9 cellular contexts compared by ENCODE assay signal in genomic region chr2:190889175-190889943, GRCh38. TPM values are rescaled to one million over a fixed set of nuclear protein-coding genes. Genes with fewer than 3 reads are reported as not detected.
A peak's percentile ranks its signal among the peaks of the same experiment; 100 is the strongest.
DNase-seq lines count a peak whose midpoint lies in the region; ATAC-seq, FAIRE-seq and TF ChIP-seq lines count a peak whose summit lies in the region.
"Had no signal": no experiment of that assay in that cellular context is flagged by ENCODE, and none has a peak within 500 bp of the region (broad histone marks: within the 10 kb centered on the region; RNA-seq: fewer than 3 reads in every experiment).

No MANE protein-coding gene starts in this region.

- no peaks in the 10 kb centered on the region; the same call in 1 of the 2 replicates for H4K20me1 ChIP-seq in GM12878 (ENCODE audit: control insufficient read depth, insufficient read depth)

- FAIRE-seq in GM12878 (lab: Jason Lieb, UNC): peak; percentile 18

- peak overlapping the region; percentile 90 for H3K4me2 ChIP-seq in GM12878 (ENCODE audit: control insufficient read depth, insufficient read depth)

- H3K4me1 Mint-ChIP-seq in CD8-positive, alpha-beta T cell (ENCODE audit: low read depth): peaks cover 84% of the 10 kb centered on the region
- H3K4me1 Mint-ChIP-seq in HFFc6 (ENCODE audit: low read depth) (peaks cover 71% of the 10 kb centered on the region), natural killer cell (peaks cover 57 to 64% of the 10 kb centered on the region in 2 donors)

- H3K9me3 Mint-ChIP-seq in CD8-positive, alpha-beta T cell: no peaks in the 10 kb centered on the region
- H3K9me3 Mint-ChIP-seq in HFFc6: no peaks in the 10 kb centered on the region
- H3K9me3 Mint-ChIP-seq in natural killer cell: no peaks in the 10 kb centered on the region

- H3K4me3 ChIP-seq in CD8-positive, alpha-beta T cell (ENCODE audit: low read depth, low read length): no peak overlapping the region
- H3K4me3 ChIP-seq in GM12878: peak overlapping the region; percentile 28; the same call in 1 of the 2 replicates
- H3K4me3 ChIP-seq: stomach had no signal

- H2AFZ ChIP-seq in GM12878 (ENCODE audit: control insufficient read depth, low read depth, low read length): no peak overlapping the region

- SMC1A ChIA-PET in GM12878 (lab: Charles Lee; ENCODE audit: uncharacterized antibody, unreplicated experiment): interaction anchor here (1.0 to 5.3 kb wide), 15 partner anchors 7 to 130 kb away, joined by 3 to 31 read pairs (median 7); partner anchors contain the start of genes GLS and STAT1

- no peak for TF ChIP-seq RAD21 in GM12878 (IDR thresholded peaks at IDR 0.05; ENCODE audit: insufficient read depth, low read depth, low read length)

- H3K4me3 Mint-ChIP-seq in CD8-positive, alpha-beta T cell: peak overlapping the region; percentile 52
- peak overlapping the region; percentile 66; the same call in 1 of the 2 replicates for H3K4me3 Mint-ChIP-seq in HFFc6
- peak overlapping the region; percentile 26 for H3K4me3 Mint-ChIP-seq in natural killer cell

- H3K27me3 ChIP-seq in CD8-positive, alpha-beta T cell (ENCODE audit: insufficient read depth, low read length): no peaks in the 10 kb centered on the region
- H3K27me3 ChIP-seq in GM12878 (replicated peaks in 1 of 2; ENCODE audit: control insufficient read depth in 2 of 2, insufficient read depth in 2 of 2, low read length in 1 of 2): no peaks in the 10 kb centered on the region
- H3K27me3 ChIP-seq: stomach had no signal

- TF ChIP-seq CTCF in CD8-positive, alpha-beta T cell (IDR thresholded peaks at IDR 0.05): no peak
- TF ChIP-seq CTCF in HFFc6 (IDR thresholded peaks at IDR 0.05) (no peak), GM12878 (IDR thresholded peaks at IDR 0.05 in 2 of 3, conservative IDR thresholded peaks at IDR 0.05 in 1 of 3; ENCODE audit: control insufficient read depth in 2 of 3, extremely low read depth in 1 of 3, insufficient read depth in 1 of 3, low read depth in 3 of 3, low read length in 3 of 3) (no peak), natural killer cell (IDR thresholded peaks at IDR 0.05) (no peak)

- H3K9me3 ChIP-seq in CD8-positive, alpha-beta T cell (ENCODE audit: low read length): no peaks in the 10 kb centered on the region
- no peaks in the 10 kb centered on the region for H3K9me3 ChIP-seq in GM12878 (replicated peaks; ENCODE audit: control insufficient read depth, insufficient read depth, low read length)
- H3K9me3 ChIP-seq: stomach had no signal

- RAD21 ChIA-PET in GM12878 (lab: Charles Lee; ENCODE audit: unreplicated experiment): interaction anchor here (1.0 to 3.4 kb wide), 9 partner anchors 8 to 545 kb away, joined by 3 to 11 read pairs (median 6); partner anchors contain the start of genes GLS and STAT1

- peak overlapping the region; percentile 16 for H3K9ac ChIP-seq in GM12878 (ENCODE audit: control insufficient read depth, insufficient read depth, low read length)

- peaks cover 29% of the 10 kb centered on the region for H3K36me3 Mint-ChIP-seq in CD8-positive, alpha-beta T cell
- H3K36me3 Mint-ChIP-seq in HFFc6 (ENCODE audit: low read depth) (peaks cover 41% of the 10 kb centered on the region), natural killer cell (no peaks in the 10 kb centered on the region)

- CTCF ChIA-PET in CD8-positive, alpha-beta T cell (lab: Charles Lee): interaction anchor here (0.6 to 12.2 kb wide), 3 partner anchors 13 to 359 kb away, joined by 3 to 70 read pairs (median 3); no protein-coding TSS in a partner anchor
- CTCF ChIA-PET in GM12878 (lab: Yijun Ruan, JAX): interaction anchor here (0.7 to 3.0 kb wide), 10 partner anchors 20 to 123 kb away, joined by 3 to 12 read pairs (median 3); no protein-coding TSS in a partner anchor

- H3K27ac ChIP-seq in CD8-positive, alpha-beta T cell (ENCODE audit: low read depth, low read length): no peak overlapping the region
- peak overlapping the region; percentile 52 for H3K27ac ChIP-seq in GM12878 (ENCODE audit: control insufficient read depth, insufficient read depth)
- H3K27ac ChIP-seq: stomach had no signal

- no peaks in the 10 kb centered on the region for H3K36me3 ChIP-seq in CD8-positive, alpha-beta T cell (ENCODE audit: insufficient read depth, low read length)
- peaks cover 0 to 8% of the 10 kb centered on the region in 2 experiments; a peak in 1 of 4 replicates for H3K36me3 ChIP-seq in GM12878 (ENCODE audit: control insufficient read depth in 2 of 2, insufficient read depth in 2 of 2, low read length in 1 of 2)
- H3K36me3 ChIP-seq: stomach had no signal

- POLR2A ChIA-PET in CD8-positive, alpha-beta T cell (lab: Charles Lee): interaction anchor here (0.8 to 4.8 kb wide), 5 partner anchors 8 to 130 kb away, joined by 3 to 38 read pairs (median 3); partner anchors contain the start of gene GLS
- POLR2A ChIA-PET in GM12878 (lab: Charles Lee): interaction anchor here (0.9 to 5.5 kb wide), 4 partner anchors 8 to 129 kb away, joined by 3 to 41 read pairs (median 7); partner anchors contain the start of gene GLS

- peaks cover 98% of the 10 kb centered on the region for H3K79me2 ChIP-seq in GM12878 (ENCODE audit: control insufficient read depth, insufficient read depth, low read length)

- no TSS peak for BruUV-seq in GM12878 (replicated peaks; lab: Mats Ljungman, UMichigan)

- ATAC-seq in CD8-positive, alpha-beta T cell: no peak
- ATAC-seq in GM12878 (no peak; the same call in 2 of the 3 replicates), natural killer cell (no peak), GM18511 (IDR thresholded peaks at IDR 0.05; ENCODE audit: unreplicated experiment) (no peak)

- WGBS in GM12878 (ENCODE audit: insufficient coverage, insufficient replicate concordance, low lambda C conversion rate, missing lambda C conversion rate): 17% methylated on average over 3 of the region's 3 CpGs

- H3K4me1 ChIP-seq in CD8-positive, alpha-beta T cell (ENCODE audit: insufficient read depth, low read length): peaks cover 74% of the 10 kb centered on the region
- peaks cover 28% of the 10 kb centered on the region for H3K4me1 ChIP-seq in GM12878 (ENCODE audit: control insufficient read depth, insufficient read depth, low read length)

- in situ Hi-C loops in GM12878 (cut with MboI): loop anchor here (25.0 kb wide), 1 partner anchor 773 kb away; no protein-coding TSS in a partner anchor

- peak overlapping the region; percentile 76 for H3K27ac Mint-ChIP-seq in CD8-positive, alpha-beta T cell
- H3K27ac Mint-ChIP-seq in HFFc6: peak overlapping the region; percentile 69
- peak overlapping the region; percentile 24 to 76 for H3K27ac Mint-ChIP-seq in natural killer cell

- TF ChIP-seq EP300 in GM12878 (IDR thresholded peaks at IDR 0.05; ENCODE audit: borderline replicate concordance in 1 of 2, control insufficient read depth in 1 of 2, low read depth in 2 of 2, low read length in 2 of 2): no peak

- no peak for TF ChIP-seq POLR2A in GM12878 (IDR thresholded peaks at IDR 0.05; ENCODE audit: low read depth, low read length)

- intact Hi-C loops in CD8-positive, alpha-beta T cell (cut with DNase I, micrococcal nuclease): loop anchor here (10.0 kb wide), 1 partner anchor 1225 kb away; the partner anchor contains the start of gene ASNSD1 (in 2 of the 2)
- intact Hi-C loops in GM12878 (cut with micrococcal nuclease; ENCODE audit: unreplicated experiment) (loop anchor here (10.0 kb wide), 1 partner anchor 235 kb away; no protein-coding TSS in a partner anchor), natural killer cell (cut with micrococcal nuclease) (loop anchor here (10.0 kb wide), 1 partner anchor 355 kb away; the partner anchor contains the start of gene NEMP2)

- no peaks in the 10 kb centered on the region for H3K27me3 Mint-ChIP-seq in CD8-positive, alpha-beta T cell (ENCODE audit: low read depth)
- peaks cover 1% of the 10 kb centered on the region; the same call in 1 of the 2 replicates for H3K27me3 Mint-ChIP-seq in HFFc6 (ENCODE audit: insufficient read depth)
- no peaks in the 10 kb centered on the region for H3K27me3 Mint-ChIP-seq in natural killer cell (ENCODE audit: low read depth in 2 of 2)

- DNase-seq in CD8-positive, alpha-beta T cell: no peak
- DNase-seq in HFFc6 (no peak), GM12878 (ENCODE audit: low read depth, low spot score) (no peak), natural killer cell (no peak), NCI-H526 treated with DMSO at 0.1 percent for 48 hours (lab: John Stamatoyannopoulos, UW) (no peak), NCI-H2171 (lab: John Stamatoyannopoulos, UW) (no peak)
- DNase-seq: activated effector memory CD4-positive, alpha-beta T cell treated with Interleukin-2 at 50 U/mL for 16 hours; stomach had no signal

TF ChIP-seq in GM12878, 131 proteins besides CTCF, POLR2A, EP300 and RAD21 (continues in another document):
- no peak for TF ChIP-seq ZSCAN29 (IDR thresholded peaks at IDR 0.05)
- no peak for TF ChIP-seq NBN (IDR thresholded peaks at IDR 0.05)

RNA-seq across cellular contexts. Expression of gene GLS, which starts 8.7 kb away (rescaled TPM):
- total RNA-seq in CD8-positive, alpha-beta T cell: 100 to 1,000 TPM; 254 to 265 TPM
- total RNA-seq in HFFc6 (2021; fragmentation: NEBNext Ultra II Directional; extraction: Animal tissue kit (Norgen Biotek cat#: 25700)): 100 to 1,000 TPM; 191 to 431 (median 201) TPM
- 427 and 463 TPM in 2 replicates for total RNA-seq in GM12878 (2013; cell fraction: nucleolus; rRNA removed)
- total RNA-seq in GM12878 (2014; rRNA removed) (96.2 and 109 TPM in 2 replicates), GM12878 (2014; rRNA removed; fragmentation: Illumina TruSeq; extraction: Trizol) (107 and 109 TPM in 2 replicates), GM12878 (2021) (121 and 129 TPM in 2 replicates), natural killer cell (100 to 1,000 TPM; 279 to 322 (median 285) TPM)
- polyA plus RNA-seq in GM12878 (2011; ENCODE audit: low read depth): 36.5 TPM
- polyA plus RNA-seq in GM12878 (2011; rRNA removed) (145 and 191 TPM in 2 replicates), GM12878 (2014; fragmentation: Illumina TruSeq; extraction: Trizol) (73.6 and 96.1 TPM in 2 replicates), GM12878 (2014; fragmentation: Nextera tagmentation; extraction: Ambion mirVana) (10 to 100 TPM; 23.7 to 30.5 TPM), GM12878 (2014; rRNA removed) (55.8 and 68.0 TPM in 2 replicates), GM12878 (2016; fragmentation: Nextera tagmentation; extraction: Ambion mirVana) (10 to 100 TPM; 15.7 to 48.8 TPM)
- polyA plus RNA-seq in GM12878 (2011; cell fraction: cytosol; rRNA removed): 26.4 and 27.0 TPM in 2 replicates
- polyA plus RNA-seq in GM12878 (2011; cell fraction: nucleus; rRNA removed): 118 and 148 TPM in 2 replicates
- polyA plus RNA-seq in GM12878 (2012): 56.9 and 65.3 TPM in 2 replicates
- 155 and 229 TPM in 2 replicates for polyA minus RNA-seq in GM12878 (2011; rRNA and poly(A)+ RNA removed)
- 35.5 and 56.9 TPM in 2 replicates for polyA minus RNA-seq in GM12878 (2011; cell fraction: cytosol; rRNA and poly(A)+ RNA removed)
- 173 and 288 TPM in 2 replicates for polyA minus RNA-seq in GM12878 (2011; cell fraction: nucleus; rRNA and poly(A)+ RNA removed)
